ENCODE assay signal across 8 cellular contexts in genomic region chr5:172910828-172911627, GRCh38. TPM values are rescaled to one million over a fixed set of nuclear protein-coding genes. Genes with fewer than 3 reads are reported as not detected.
A peak's percentile ranks its signal among the peaks of the same experiment; 100 is the strongest.
DNase-seq lines count a peak whose midpoint lies in the region; ATAC-seq and TF ChIP-seq lines count a peak whose summit lies in the region.

No MANE protein-coding gene starts in this region.

- no peaks in the 10 kb centered on the region for H3K27me3 Mint-ChIP-seq in activated T-cell treated with anti-CD3 and anti-CD28 coated beads, Interleukin-2, amount 50 U/mL, for 24 hours
- H3K27me3 Mint-ChIP-seq in activated T-cell treated with anti-CD3 and anti-CD28 coated beads, Interleukin-2, amount 50 U/mL, for 4 hours (ENCODE audit: low read depth) = no peaks in the 10 kb centered on the region

- no peak for TF ChIP-seq EP300 in stomach (IDR thresholded peaks at IDR 0.05)

- no peak for TF ChIP-seq POLR2A in stomach (IDR thresholded peaks at IDR 0.05)

- WGBS in stomach, 5 donors = 60 to 70% (median 66%) methylated on average over 8 to 9 of the region's 9 CpGs

- no peak overlapping the region for H3K27ac Mint-ChIP-seq in activated T-cell treated with anti-CD3 and anti-CD28 coated beads, Interleukin-2, amount 50 U/mL, for 24 hours

- H3K9me3 ChIP-seq in ascending aorta = no peaks in the 10 kb centered on the region
- no peaks in the 10 kb centered on the region for H3K9me3 ChIP-seq in stomach

- H3K27ac ChIP-seq in ascending aorta (peak overlapping the region; percentile 96 to 97), stomach (peak overlapping the region in 4 of 5 donors; percentile 63 to 98 (median 70))

- peaks cover 43% of the 10 kb centered on the region for H3K36me3 Mint-ChIP-seq in activated T-cell treated with anti-CD3 and anti-CD28 coated beads, Interleukin-2, amount 50 U/mL, for 24 hours (ENCODE audit: low read depth)
- H3K36me3 Mint-ChIP-seq in activated T-cell treated with anti-CD3 and anti-CD28 coated beads, Interleukin-2, amount 50 U/mL, for 4 hours (ENCODE audit: insufficient read depth) = peaks cover 19% of the 10 kb centered on the region

- H3K9me3 Mint-ChIP-seq in activated T-cell treated with anti-CD3 and anti-CD28 coated beads, Interleukin-2, amount 50 U/mL, for 24 hours = no peaks in the 10 kb centered on the region
- H3K9me3 Mint-ChIP-seq in activated T-cell treated with anti-CD3 and anti-CD28 coated beads, Interleukin-2, amount 50 U/mL, for 4 hours = no peaks in the 10 kb centered on the region

- DNase-seq in activated T-cell treated with anti-CD3 and anti-CD28 coated beads, Interleukin-2, amount 50 U/mL, for 24 hours = peak; percentile 38
- no peak for DNase-seq in activated T-cell treated with anti-CD3 and anti-CD28 coated beads, Interleukin-2, amount 50 U/mL, for 4 hours
- DNase-seq in KBM-7 (peak; percentile 31), ascending aorta (ENCODE audit: low spot score in 2 of 2) (peak; percentile 66 to 95), kidney epithelial cell (ENCODE audit: low read depth) (no peak), stomach (peak; percentile 55), DMS79 (lab: John Stamatoyannopoulos, UW) (no peak)

- H3K4me1 ChIP-seq in ascending aorta (peaks cover 26 to 46% of the 10 kb centered on the region in 2 donors), stomach (peaks cover 8 to 49% (median 32%) of the 10 kb centered on the region in 4 donors)

- H3K27me3 ChIP-seq in ascending aorta (no peaks in the 10 kb centered on the region), kidney epithelial cell (ENCODE audit: control insufficient read depth, insufficient read depth, low read length) (no peaks in the 10 kb centered on the region), stomach (no peaks in the 10 kb centered on the region)

- H3K36me3 ChIP-seq in ascending aorta (peaks cover 18 to 33% of the 10 kb centered on the region in 2 donors), kidney epithelial cell (ENCODE audit: control insufficient read depth, insufficient read depth, low read length) (peaks cover 2% of the 10 kb centered on the region), stomach (peaks cover 35 to 65% (median 64%) of the 10 kb centered on the region in 4 donors)

- H3K4me3 ChIP-seq in ascending aorta (no peak overlapping the region), kidney epithelial cell (ENCODE audit: low read depth, low read length) (no peak overlapping the region), stomach (no peak overlapping the region)

- no peak overlapping the region for H3K4me3 Mint-ChIP-seq in activated T-cell treated with anti-CD3 and anti-CD28 coated beads, Interleukin-2, amount 50 U/mL, for 24 hours
- no peak overlapping the region for H3K4me3 Mint-ChIP-seq in activated T-cell treated with anti-CD3 and anti-CD28 coated beads, Interleukin-2, amount 50 U/mL, for 4 hours

- intact Hi-C loops in ascending aorta (cut with DNase I) (loop anchor here (1.0 kb wide), 1 partner anchor 9 kb away; no protein-coding TSS in a partner anchor), stomach (cut with DNase I; ENCODE audit: low total_unique reads) (no loop called here)

- in situ Hi-C loops in KBM-7 (cut with MboI; ENCODE audit: low pct_unique_long_range_greater_than_20kb, low sequenced_read_pairs) = no loop called here

- TF ChIP-seq CTCF in ascending aorta (IDR thresholded peaks at IDR 0.05) (peak in 2 of 3 experiments; percentile 12 to 22), kidney epithelial cell (IDR thresholded peaks at IDR 0.05; ENCODE audit: insufficient read depth, low read length, poor library complexity, severe bottlenecking) (peak; percentile 55), stomach (IDR thresholded peaks at IDR 0.05) (peak in 1 of 7 experiments; percentile 31)

- H3K4me1 Mint-ChIP-seq in activated T-cell treated with anti-CD3 and anti-CD28 coated beads, Interleukin-2, amount 50 U/mL, for 24 hours (ENCODE audit: low read depth) = peaks cover 7% of the 10 kb centered on the region
- H3K4me1 Mint-ChIP-seq in activated T-cell treated with anti-CD3 and anti-CD28 coated beads, Interleukin-2, amount 50 U/mL, for 4 hours (ENCODE audit: low read depth) = no peaks in the 10 kb centered on the region

- no peak for ATAC-seq in activated T-cell treated with anti-CD3 and anti-CD28 coated beads, Interleukin-2, amount 50 U/mL, for 4 hours
- no peak for ATAC-seq in GM21528 (IDR thresholded peaks at IDR 0.05; ENCODE audit: low FRiP score, unreplicated experiment)

RNA-seq across cellular contexts. Expression of gene RPL26L1, which starts 48.2 kb away (rescaled TPM):
- total RNA-seq in activated T-cell treated with anti-CD3 and anti-CD28 coated beads, Interleukin-2, amount 50 U/mL, for 4 hours = 100 to 1,000 TPM in 1 of 3 donors, 10 to 100 TPM in 2; 89.6 to 105 (median 95.3) TPM
- total RNA-seq in ascending aorta (0.75 TPM), kidney epithelial cell (71.5 and 81.1 TPM in 2 replicates), stomach (10 to 100 TPM in 4 of 5 donors, 1 to 10 TPM in 1; 7.0 to 51.6 (median 21.9) TPM)
- polyA plus RNA-seq in stomach = 10 to 100 TPM; 39.9 to 62.1 (median 60.8) TPM

Comparison
In these comparisons a context has a peak if more than half of its experiments do, and no peak if none do; other contexts are left out.
1. DNase-seq: peak in activated T-cell treated with anti-CD3 and anti-CD28 coated beads, Interleukin-2, amount 50 U/mL, for 24 hours (single experiment), KBM-7 (single experiment), ascending aorta (2 of 2) and stomach (single experiment); none in activated T-cell treated with anti-CD3 and anti-CD28 coated beads, Interleukin-2, amount 50 U/mL, for 4 hours (single experiment), kidney epithelial cell (single experiment) and DMS79 (single experiment).